In genomic region chr3:133384331-133385027, GRCh38 we compare ENCODE assay signal across 9 cellular contexts. TPM values are rescaled to one million over a fixed set of nuclear protein-coding genes. Genes with fewer than 3 reads are reported as not detected.
DNase-seq lines count a peak whose midpoint lies in the region; ATAC-seq, FAIRE-seq and TF ChIP-seq lines count a peak whose summit lies in the region.
"Had no signal": no experiment of that assay in that cellular context is flagged by ENCODE, and none has a peak within 500 bp of the region (broad histone marks: within the 10 kb centered on the region; RNA-seq: fewer than 3 reads in every experiment).

No MANE protein-coding gene starts in this region.

- dilution Hi-C loops in IMR-90 (cut with HindIII; ENCODE audit: low sequenced_read_pairs, unreplicated experiment), result no loop called here

- WGBS in IMR-90 (ENCODE audit: extremely low coverage in 2 of 2, insufficient read length in 1 of 2), 2 experiments, result 26% methylated on average over 3 of the region's 13 CpGs; no CpG with 5 or more reads in 1 of the 2 experiments

- no peak overlapping the region for H2BK15ac ChIP-seq in IMR-90 (ENCODE audit: low read depth, low read length)

- H3K56ac ChIP-seq in IMR-90 (ENCODE audit: extremely low read depth, insufficient read depth, low read length), result no peak overlapping the region

- H3K18ac ChIP-seq in IMR-90 (ENCODE audit: low read depth, low read length), result no peak overlapping the region

- intact Hi-C loops in IMR-90 (cut with micrococcal nuclease), result loop anchor here (1.0 to 2.0 kb wide), 3 partner anchors 38 to 654 kb away; no protein-coding TSS in a partner anchor
- intact Hi-C loops in breast epithelium (cut with DNase I; ENCODE audit: low total_unique reads), result loop anchor here (5.0 kb wide), 1 partner anchor 1003 kb away; no protein-coding TSS in a partner anchor

- in situ Hi-C loops in IMR-90 (cut with MboI; ENCODE audit: low sequenced_read_pairs), result loop anchor here (5.0 kb wide), 2 partner anchors 342 to 657 kb away; no protein-coding TSS in a partner anchor

- TF ChIP-seq POLR2A in IMR-90 (IDR thresholded peaks at IDR 0.05; ENCODE audit: low read depth, low read length) (no peak), breast epithelium (IDR thresholded peaks at IDR 0.05) (no peak)

- CTCF ChIA-PET in IMR-90 (lab: Yijun Ruan, JAX), result interaction anchor here (1.3 to 1.4 kb wide), 2 partner anchors 343 to 658 kb away, joined by 4 to 6 read pairs; no protein-coding TSS in a partner anchor

- no peaks in the 10 kb centered on the region for H3K27me3 ChIP-seq in IMR-90 (ENCODE audit: control insufficient read depth, insufficient read depth, low read length)
- H3K27me3 ChIP-seq in breast epithelium, result no peaks in the 10 kb centered on the region

- DNase-seq in D721Med (ENCODE audit: insufficient read length, low spot score), result peak; percentile 52
- peak; percentile 65 for DNase-seq in IMR-90
- DNase-seq in NOMO-1 treated with dmso at 0.1 percent for 144 hours (lab: John Stamatoyannopoulos, UW; ENCODE audit: unreplicated experiment), result peak; percentile 32
- peak; percentile 42 to 61 for DNase-seq in breast epithelium (ENCODE audit: low spot score in 2 of 2)
- DNase-seq in islet precursor cell, result peak; percentile 89
- DNase-seq in stimulated activated CD4-positive, alpha-beta T cell treated with anti-CD3 and anti-CD28 coated beads, TNF-alpha, amount 100 ng/mL, for 48 hours (ENCODE audit: low read depth in 3 of 3), result peak in 2 of 3 donors; percentile 5 to 28
- DNase-seq in activated CD4-positive, CD25-positive, alpha-beta regulatory T cell (lab: John Stamatoyannopoulos, UW), result no peak

- no peaks in the 10 kb centered on the region for H3K36me3 ChIP-seq in IMR-90 (ENCODE audit: control insufficient read depth, insufficient read depth, low read length)
- H3K36me3 ChIP-seq in breast epithelium, result no peaks in the 10 kb centered on the region

- H4K91ac ChIP-seq in IMR-90 (ENCODE audit: insufficient read depth, low read depth, low read length), result no peak overlapping the region

- H2AFZ ChIP-seq in IMR-90 (replicated peaks; ENCODE audit: low read length, poor library complexity), result peak overlapping the region; percentile 81

- no peak overlapping the region for H4K8ac ChIP-seq in IMR-90 (ENCODE audit: low read depth in 2 of 2, low read length in 2 of 2)

- H3K14ac ChIP-seq in IMR-90 (replicated peaks; ENCODE audit: low read depth, low read length), result no peak overlapping the region

- TF ChIP-seq RAD21 in IMR-90 (IDR thresholded peaks at IDR 0.05; ENCODE audit: low read length), result peak; percentile 92

- H3K9ac ChIP-seq in IMR-90 (ENCODE audit: low read depth, low read length), result no peak overlapping the region

- H3K4me3 ChIP-seq in IMR-90 (ENCODE audit: insufficient read depth, low read depth, low read length) (no peak overlapping the region), breast epithelium (peak overlapping the region in 1 of 3 donors; percentile 17)

- peak overlapping the region; percentile 76 for H2AK9ac ChIP-seq in IMR-90 (replicated peaks; ENCODE audit: low read depth, low read length, poor library complexity)

- H4K20me1 ChIP-seq in IMR-90 (ENCODE audit: insufficient read depth, low read length), result no peaks in the 10 kb centered on the region

- no peak overlapping the region for H4K5ac ChIP-seq in IMR-90 (ENCODE audit: low read depth, low read length)

- peak; percentile 95 for TF ChIP-seq CTCF in D721Med (IDR thresholded peaks at IDR 0.05; ENCODE audit: insufficient read depth, missing control alignments)
- peak; percentile 82 for TF ChIP-seq CTCF in IMR-90 (conservative IDR thresholded peaks at IDR 0.05; ENCODE audit: low read depth, low read length)
- TF ChIP-seq CTCF in breast epithelium (IDR thresholded peaks at IDR 0.05), result peak in 2 of 3 donors; percentile 68 to 84

- no peak for FAIRE-seq in D721Med (lab: Jason Lieb, UNC)

- H3K27ac ChIP-seq in IMR-90 (ENCODE audit: insufficient read depth, low read length), result no peak overlapping the region
- no peak overlapping the region for H3K27ac ChIP-seq in breast epithelium

- H2BK5ac ChIP-seq in IMR-90 (ENCODE audit: low read depth, low read length, poor library complexity, severe bottlenecking), result no peak overlapping the region

- H2BK20ac ChIP-seq in IMR-90 (ENCODE audit: low read depth, low read length), result no peak overlapping the region; the same call in 1 of the 2 replicates

- H3K23ac ChIP-seq in IMR-90 (ENCODE audit: low read depth, low read length), result peak overlapping the region; percentile 56; the same call in 1 of the 2 replicates

- ATAC-seq in GM19463 (IDR thresholded peaks at IDR 0.05; ENCODE audit: unreplicated experiment) (peak; percentile 87), IMR-90 (ENCODE audit: low read depth) (peak; percentile 95)
- ATAC-seq: T-cell had no signal

- H3K4me2 ChIP-seq in IMR-90 (ENCODE audit: low read depth, low read length), result no peak overlapping the region

- H3K4ac ChIP-seq in IMR-90 (ENCODE audit: low read depth, low read length), result peak overlapping the region; percentile 9; the same call in 1 of the 2 replicates

- H3K4me1 ChIP-seq in IMR-90 (ENCODE audit: control insufficient read depth, insufficient read depth, low read length), result 0 out of 2 replicates have a peak, but pooled peaks cover 2% of the 10 kb centered on the region
- H3K4me1 ChIP-seq in breast epithelium, result no peaks in the 10 kb centered on the region

- H3K9me1 ChIP-seq in IMR-90 (ENCODE audit: insufficient read depth, low read length), result no peaks in the 10 kb centered on the region

- POLR2A ChIA-PET in IMR-90 (lab: Charles Lee; ENCODE audit: unreplicated experiment), result no interaction called here

- no peaks in the 10 kb centered on the region for H3K9me3 ChIP-seq in IMR-90 (ENCODE audit: control insufficient read depth, insufficient read depth, low read length)
- H3K9me3 ChIP-seq in breast epithelium, result no peaks in the 10 kb centered on the region

- H2BK120ac ChIP-seq in IMR-90 (ENCODE audit: low read depth, low read length), result no peak overlapping the region

- H3K79me1 ChIP-seq in IMR-90 (ENCODE audit: low read depth in 1 of 2, low read length in 2 of 2), result 0 out of 4 replicates have a peak, but pooled peaks cover 0 to 3% of the 10 kb centered on the region in 2 experiments

- BruUV-seq in IMR-90 (replicated peaks; lab: Mats Ljungman, UMichigan), result no TSS peak

- H2AK5ac ChIP-seq in IMR-90 (ENCODE audit: low read depth, low read length), result no peak overlapping the region; the same call in 1 of the 2 replicates

TF ChIP-seq in IMR-90, 13 proteins besides CTCF, POLR2A, EP300 and RAD21:
- 0 out of 2 replicates have a peak, but pooled peaks have one; percentile 9 for TF ChIP-seq BHLHE40 (IDR thresholded peaks at IDR 0.05; ENCODE audit: low read depth, low read length)
- peak; percentile 80 for TF ChIP-seq SMC3 (IDR thresholded peaks at IDR 0.05; ENCODE audit: low read depth, low read length)
- TF ChIP-seq CEBPB (IDR thresholded peaks at IDR 0.05; ENCODE audit: low read depth, low read length), result no peak
- no peak for TF ChIP-seq RFX5 (IDR thresholded peaks at IDR 0.05; ENCODE audit: low read depth, low read length)

RNA-seq across cellular contexts. Expression of gene BFSP2, which starts 15.4 kb away (rescaled TPM):
- total RNA-seq in IMR-90 (2012; rRNA removed), result not detected in 2 replicates
- polyA plus RNA-seq in IMR-90 (2012; rRNA removed), result not detected in 2 replicates
- polyA plus RNA-seq in IMR-90 (2012; cell fraction: cytosol; rRNA removed), result not detected in 2 replicates
- not detected in 2 replicates for polyA plus RNA-seq in IMR-90 (2012; cell fraction: nucleus; rRNA removed; ENCODE audit: low replicate concordance)
- not detected for total RNA-seq in breast epithelium

Comparison
In these comparisons a context has a peak if more than half of its experiments do, and no peak if none do; other contexts are left out.
1. DNase-seq: peak in D721Med (single experiment), IMR-90 (single experiment), NOMO-1 treated with dmso at 0.1 percent for 144 hours (single experiment), breast epithelium (2 of 2), islet precursor cell (single experiment) and stimulated activated CD4-positive, alpha-beta T cell treated with anti-CD3 and anti-CD28 coated beads, TNF-alpha, amount 100 ng/mL, for 48 hours (2 of 3); none in activated CD4-positive, CD25-positive, alpha-beta regulatory T cell (0 of 4).
2. Peak in every context shown above with its lines, with median percentiles within 50 percentile points of each other: CTCF ChIP-seq.